ENCODE assay signal across 1 cellular context in the genomic region with DNA sequence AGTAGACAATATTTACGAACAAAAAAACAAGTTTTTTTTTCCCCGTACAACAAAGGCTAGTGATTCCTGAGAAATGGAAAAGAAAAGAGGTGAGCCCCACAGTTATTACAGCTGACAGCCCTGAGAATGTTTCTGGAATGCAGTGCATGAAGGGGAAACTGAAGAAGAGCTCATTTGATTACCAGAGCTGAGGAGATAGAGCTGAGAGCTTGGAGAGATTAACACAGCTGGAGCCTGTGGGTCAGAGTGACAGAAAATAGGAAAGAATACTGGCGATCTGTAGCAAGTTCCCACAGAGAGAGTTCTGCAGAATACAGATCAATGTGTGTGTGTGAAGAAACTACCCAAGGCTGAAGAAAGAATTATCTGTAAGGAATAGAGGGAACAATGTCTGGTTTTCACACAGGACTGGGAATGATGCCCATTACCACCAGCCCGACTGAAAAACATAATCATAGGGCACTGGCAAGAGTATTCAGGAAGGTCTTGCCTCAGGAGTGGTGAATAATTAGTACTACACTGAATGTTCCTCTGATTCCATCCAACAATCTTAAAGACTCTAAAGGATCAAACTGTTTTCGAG.
A peak's percentile ranks its signal among the peaks of the same experiment; 100 is the strongest.
TF ChIP-seq lines count a peak whose summit lies in the region.

No MANE protein-coding gene starts in this region.

TF ChIP-seq in neural cell, 6 proteins besides CTCF, POLR2A, EP300 and RAD21:
- TF ChIP-seq MXI1 (conservative IDR thresholded peaks at IDR 0.05; ENCODE audit: poor library complexity, severe bottlenecking) (no peak), SMC3 (conservative IDR thresholded peaks at IDR 0.05; ENCODE audit: poor library complexity) (peak; percentile 21), TAF1 (IDR thresholded peaks at IDR 0.05; ENCODE audit: low read depth) (no peak), POLR2AphosphoS5 (IDR thresholded peaks at IDR 0.05) (peak; percentile 54), REST (IDR thresholded peaks at IDR 0.05; ENCODE audit: borderline replicate concordance) (peak; percentile 94), EZH2 (IDR thresholded peaks at IDR 0.05; ENCODE audit: borderline replicate concordance, insufficient read depth, low read length, poor library complexity, severe bottlenecking) (no peak)
